Comparison of ENCODE assay signal across 1 cellular context in the genomic region with DNA sequence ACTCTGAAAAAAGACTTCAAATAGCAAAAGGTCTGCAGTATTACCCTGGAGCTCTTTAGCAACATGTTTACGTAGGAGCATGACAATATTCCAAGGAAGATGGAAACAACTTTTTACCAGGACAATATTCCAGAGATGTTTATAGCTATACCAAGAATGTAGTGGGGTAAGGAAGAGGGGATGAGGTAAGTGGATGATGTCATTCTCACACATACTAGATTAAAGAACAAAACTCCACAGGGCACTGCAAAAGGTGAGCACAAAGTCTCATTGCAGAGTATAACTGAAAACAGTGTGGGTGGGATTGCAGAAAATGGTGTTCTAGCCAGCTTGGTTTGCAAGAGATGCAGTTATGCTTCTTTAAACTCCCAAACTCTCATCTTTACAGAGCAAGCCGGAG.
A peak's percentile ranks its signal among the peaks of the same experiment; 100 is the strongest.
TF ChIP-seq lines count a peak whose summit lies in the region.

No MANE protein-coding gene starts in this region.

TF ChIP-seq in HepG2, 621 proteins besides CTCF, POLR2A, EP300 and RAD21:
- TF ChIP-seq HDAC1 (CRISPR knock-in tag; IDR thresholded peaks at IDR 0.05), result no peak
- TF ChIP-seq SUZ12 (IDR thresholded peaks at IDR 0.05; ENCODE audit: low read depth, low read length), result no peak
- no peak for TF ChIP-seq ZFP41 (CRISPR knock-in tag; IDR thresholded peaks at IDR 0.05; ENCODE audit: borderline replicate concordance)
- no peak for TF ChIP-seq ZSCAN29 (CRISPR knock-in tag; conservative IDR thresholded peaks at IDR 0.05)
- TF ChIP-seq, protein P1, sequence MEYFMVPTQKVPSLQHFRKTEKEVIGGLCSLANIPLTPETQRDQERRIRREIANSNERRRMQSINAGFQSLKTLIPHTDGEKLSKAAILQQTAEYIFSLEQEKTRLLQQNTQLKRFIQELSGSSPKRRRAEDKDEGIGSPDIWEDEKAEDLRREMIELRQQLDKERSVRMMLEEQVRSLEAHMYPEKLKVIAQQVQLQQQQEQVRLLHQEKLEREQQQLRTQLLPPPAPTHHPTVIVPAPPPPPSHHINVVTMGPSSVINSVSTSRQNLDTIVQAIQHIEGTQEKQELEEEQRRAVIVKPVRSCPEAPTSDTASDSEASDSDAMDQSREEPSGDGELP (IDR thresholded peaks at IDR 0.05; ENCODE audit: borderline replicate concordance, low read depth), result no peak
- TF ChIP-seq SMARCE1 (IDR thresholded peaks at IDR 0.05; ENCODE audit: borderline replicate concordance), result no peak
- TF ChIP-seq GZF1 (CRISPR knock-in tag; IDR thresholded peaks at IDR 0.05), result no peak
- TF ChIP-seq MEIS2 (CRISPR knock-in tag; IDR thresholded peaks at IDR 0.05), result no peak
- TF ChIP-seq TCF12 (IDR thresholded peaks at IDR 0.05), result no peak
- TF ChIP-seq TCF12 (CRISPR knock-in tag; IDR thresholded peaks at IDR 0.05), result no peak
- no peak for TF ChIP-seq ZNF251 (CRISPR knock-in tag; IDR thresholded peaks at IDR 0.05)
- no peak for TF ChIP-seq ZNF556 (CRISPR knock-in tag; IDR thresholded peaks at IDR 0.05; ENCODE audit: borderline replicate concordance)
- TF ChIP-seq CREB1 (IDR thresholded peaks at IDR 0.05), result 0 out of 2 replicates have a peak, but pooled peaks have one; percentile 23
- TF ChIP-seq CREB1 (CRISPR knock-in tag; IDR thresholded peaks at IDR 0.05), result no peak
- no peak for TF ChIP-seq PHF5A (CRISPR knock-in tag; IDR thresholded peaks at IDR 0.05; ENCODE audit: low read depth, unreplicated experiment)
- no peak for TF ChIP-seq ATRX (CRISPR knock-in tag; IDR thresholded peaks at IDR 0.05; ENCODE audit: borderline replicate concordance)
- TF ChIP-seq SP140L (CRISPR knock-in tag; IDR thresholded peaks at IDR 0.05; ENCODE audit: borderline replicate concordance), result no peak
- peak; percentile 97 for TF ChIP-seq ATF7 (IDR thresholded peaks at IDR 0.05)
- no peak for TF ChIP-seq ATF7 (CRISPR knock-in tag; IDR thresholded peaks at IDR 0.05)
